ENCODE assay signal across 11 cellular contexts in genomic region chr15:73985101-73985873, GRCh38. TPM values are rescaled to one million over a fixed set of nuclear protein-coding genes. Genes with fewer than 3 reads are reported as not detected.
DNase-seq lines count a peak whose midpoint lies in the region; TF ChIP-seq lines count a peak whose summit lies in the region.
"Had no signal": no experiment of that assay in that cellular context is flagged by ENCODE, and none has a peak within 500 bp of the region (broad histone marks: within the 10 kb centered on the region; RNA-seq: fewer than 3 reads in every experiment).

No MANE protein-coding gene starts in this region.

- H3K79me2 ChIP-seq in fibroblast of lung (ENCODE audit: control insufficient read depth, insufficient read depth, low read length) = no peaks in the 10 kb centered on the region

- H2AFZ ChIP-seq in fibroblast of lung (ENCODE audit: low read length) = no peak overlapping the region

- H3K4me2 ChIP-seq in fibroblast of lung (ENCODE audit: extremely low read depth, insufficient read depth, low read length) = no peak overlapping the region

- no peaks in the 10 kb centered on the region for H3K36me3 ChIP-seq in Peyer's patch
- H3K36me3 ChIP-seq in fibroblast of lung (ENCODE audit: control insufficient read depth, insufficient read depth, low read length) = peaks cover 3% of the 10 kb centered on the region
- H3K36me3 ChIP-seq: prostate gland had no signal

- H3K4me3 ChIP-seq in HFF-Myc (replicated peaks; ENCODE audit: low read depth, low read length) (no peak overlapping the region), Peyer's patch (no peak overlapping the region), fibroblast of lung (replicated peaks in 1 of 4; ENCODE audit: control extremely low read depth in 1 of 4, insufficient read depth in 1 of 4, low read depth in 3 of 4, low read length in 4 of 4) (no peak overlapping the region)
- H3K4me3 ChIP-seq: prostate gland had no signal

- peaks cover 26% of the 10 kb centered on the region for H3K4me1 Mint-ChIP-seq in mesothelial cell of epicardium
- H3K4me1 Mint-ChIP-seq: immature natural killer cell had no signal

- TF ChIP-seq CTCF in HFF-Myc (IDR thresholded peaks at IDR 0.05; ENCODE audit: low read depth, low read length, missing control alignments) = no peak
- TF ChIP-seq CTCF in Peyer's patch (IDR thresholded peaks at IDR 0.05) = no peak
- no peak for TF ChIP-seq CTCF in fibroblast of lung (conservative IDR thresholded peaks at IDR 0.05 in 1 of 2, IDR thresholded peaks at IDR 0.05 in 1 of 2; ENCODE audit: low read depth in 1 of 2, low read length in 2 of 2)
- no peak for TF ChIP-seq CTCF in mesothelial cell of epicardium (IDR thresholded peaks at IDR 0.05; ENCODE audit: unreplicated experiment)

- no peak overlapping the region for H3K4me3 Mint-ChIP-seq in mesothelial cell of epicardium
- H3K4me3 Mint-ChIP-seq: immature natural killer cell had no signal

- H3K27ac ChIP-seq in Peyer's patch (peak overlapping the region; percentile 1 to 68 (median 34)), fibroblast of lung (ENCODE audit: insufficient read depth, low read length) (no peak overlapping the region)

- no peaks in the 10 kb centered on the region for H3K9me3 Mint-ChIP-seq in mesothelial cell of epicardium
- H3K9me3 Mint-ChIP-seq: immature natural killer cell had no signal

- DNase-seq in HFF-Myc (ENCODE audit: extremely low read depth, low read depth) (peak; percentile 48), Peyer's patch (peak in 2 of 3 donors; percentile 41 to 67), fibroblast of lung (ENCODE audit: low read depth in 2 of 2) (peak; percentile 56 to 73), germinal center (ENCODE audit: low spot score) (no peak), MV-4-11 (lab: John Stamatoyannopoulos, UW) (no peak), mesothelial cell of epicardium (ENCODE audit: low spot score in 2 of 2, unreplicated experiment in 2 of 2) (no peak)
- peak; percentile 28 for DNase-seq in stimulated activated CD8-positive, alpha-beta memory T cell treated with anti-CD3 and anti-CD28 coated beads, Interleukin-4, amount 100 ng/mL, for 48 hours
- DNase-seq: immature natural killer cell, NCI-H524 treated with DMSO at 0.1 percent for 48 hours, T1000 had no signal

- H3K27me3 ChIP-seq in Peyer's patch (no peaks in the 10 kb centered on the region), fibroblast of lung (ENCODE audit: control insufficient read depth, insufficient read depth, low read length) (no peaks in the 10 kb centered on the region)

- H4K20me1 ChIP-seq in fibroblast of lung (ENCODE audit: control insufficient read depth, extremely low read depth, insufficient read depth, low read length) = no peaks in the 10 kb centered on the region

- H3K9ac ChIP-seq in fibroblast of lung (ENCODE audit: insufficient read depth, low read length) = no peak overlapping the region

- H3K36me3 Mint-ChIP-seq in mesothelial cell of epicardium = peaks cover 5% of the 10 kb centered on the region

- TF ChIP-seq POLR2A in Peyer's patch (IDR thresholded peaks at IDR 0.05) = no peak

- H3K27me3 Mint-ChIP-seq in mesothelial cell of epicardium (ENCODE audit: low read depth) = no peaks in the 10 kb centered on the region

- peaks cover 0 to 57% (median 25%) of the 10 kb centered on the region in 4 donors for H3K4me1 ChIP-seq in Peyer's patch
- peaks cover 64% of the 10 kb centered on the region for H3K4me1 ChIP-seq in fibroblast of lung (ENCODE audit: control insufficient read depth, extremely low read depth, insufficient read depth, low read length)

- H3K27ac Mint-ChIP-seq in mesothelial cell of epicardium = no peak overlapping the region
- H3K27ac Mint-ChIP-seq: immature natural killer cell had no signal

- H3K9me3 ChIP-seq in Peyer's patch (no peaks in the 10 kb centered on the region), fibroblast of lung (ENCODE audit: control insufficient read depth, insufficient read depth, low read depth, low read length) (no peaks in the 10 kb centered on the region)
- H3K9me3 ChIP-seq: prostate gland had no signal

RNA-seq across cellular contexts. Expression of gene STOML1, which starts 6.8 kb away (rescaled TPM):
- 10 to 100 TPM in 3 of 4 donors, not detected in 1; 10.9 to 24.5 (median 13.5) TPM for total RNA-seq in Peyer's patch
- 9.2 and 24.8 TPM in 2 replicates for total RNA-seq in fibroblast of lung
- polyA plus RNA-seq in fibroblast of lung = 8.7 and 9.8 TPM in 2 replicates
- polyA plus RNA-seq in fibroblast of lung (2012) = 17.9 and 21.1 TPM in 2 replicates
- polyA minus RNA-seq in fibroblast of lung (ENCODE audit: low replicate concordance) = 23.9 and 42.9 TPM in 2 replicates
- 11.1 to 13.7 TPM (median 11.9 TPM) in 3 replicates for total RNA-seq in mesothelial cell of epicardium

RNA-seq across cellular contexts. Expression of gene PML, which starts 9.2 kb away (rescaled TPM):
- total RNA-seq in Peyer's patch (100 to 1,000 TPM in 1 of 4 donors, 10 to 100 TPM in 3; 52.4 to 116 (median 82.9) TPM), fibroblast of lung (16.4 and 34.0 TPM in 2 replicates), mesothelial cell of epicardium (41.2 to 45.3 TPM (median 43.6 TPM) in 3 replicates)
- polyA plus RNA-seq in fibroblast of lung = 11.1 and 15.5 TPM in 2 replicates
- polyA plus RNA-seq in fibroblast of lung (2012) = 54.7 and 63.1 TPM in 2 replicates
- 101 and 102 TPM in 2 replicates for polyA minus RNA-seq in fibroblast of lung (ENCODE audit: low replicate concordance)

RNA-seq across cellular contexts. Expression of gene LOXL1, which starts 59.0 kb away (rescaled TPM):
- 1 to 10 TPM; 1.8 to 8.3 (median 5.4) TPM for total RNA-seq in Peyer's patch
- 65.6 and 91.4 TPM in 2 replicates for total RNA-seq in fibroblast of lung
- polyA plus RNA-seq in fibroblast of lung = 163 and 188 TPM in 2 replicates
- polyA plus RNA-seq in fibroblast of lung (2012) = 252 and 290 TPM in 2 replicates
- polyA minus RNA-seq in fibroblast of lung (ENCODE audit: low replicate concordance) = 596 and 875 TPM in 2 replicates
- total RNA-seq in mesothelial cell of epicardium = 62.9 to 69.0 TPM (median 68.6 TPM) in 3 replicates

Comparison
In these comparisons a context has a peak if more than half of its experiments do, and no peak if none do; other contexts are left out.
1. DNase-seq: peak in HFF-Myc (single experiment), Peyer's patch (2 of 3), fibroblast of lung (2 of 2) and stimulated activated CD8-positive, alpha-beta memory T cell treated with anti-CD3 and anti-CD28 coated beads, Interleukin-4, amount 100 ng/mL, for 48 hours (single experiment); none in germinal center (single experiment), MV-4-11 (single experiment) and mesothelial cell of epicardium (0 of 2).